ENCODE assay signal across 8 cellular contexts in genomic region chr15:76875911-76876310, GRCh38.
"Had no signal": no experiment of that assay in that cellular context is flagged by ENCODE, and none has a peak within 500 bp of the region (broad histone marks: within the 10 kb centered on the region; RNA-seq: fewer than 3 reads in every experiment).

No MANE protein-coding gene starts in this region.

- H3K9ac ChIP-seq: GM23248 had no signal

- H3K4me1 ChIP-seq: HAP-1 had no signal

- H3K9me3 ChIP-seq: HAP-1 had no signal

- DNase-seq: GM23248, GOT3, H7, KBM-7 had no signal

- H2AFZ ChIP-seq: GM23248 had no signal

- ATAC-seq: HCT116, HepG2 had no signal

- H3K27ac ChIP-seq: GM23248, HL-60 had no signal

- H3K4me3 ChIP-seq: GM23248, HAP-1 had no signal
